8 cellular contexts compared by ENCODE assay signal in genomic region chr13:28659611-28659970, GRCh38. TPM values are rescaled to one million over a fixed set of nuclear protein-coding genes. Genes with fewer than 3 reads are reported as not detected.
A peak's percentile ranks its signal among the peaks of the same experiment; 100 is the strongest.
DNase-seq lines count a peak whose midpoint lies in the region; ATAC-seq, FAIRE-seq and TF ChIP-seq lines count a peak whose summit lies in the region.

No MANE protein-coding gene starts in this region.

- peak; percentile 42 for ATAC-seq in HG02938 (IDR thresholded peaks at IDR 0.05; ENCODE audit: unreplicated experiment)

- no peak overlapping the region for H2BK15ac ChIP-seq in neuronal stem cell (ENCODE audit: low read length)

- no peak overlapping the region for H3K18ac ChIP-seq in neuronal stem cell (ENCODE audit: low read length)

- H3K4me1 ChIP-seq in SJCRH30, result no peaks in the 10 kb centered on the region
- peaks cover 20% of the 10 kb centered on the region for H3K4me1 ChIP-seq in endothelial cell of umbilical vein (ENCODE audit: control insufficient read depth, extremely low read depth, insufficient read depth, low read length)
- peaks cover 2 to 4% of the 10 kb centered on the region in 2 donors for H3K4me1 ChIP-seq in neuronal stem cell (ENCODE audit: control insufficient read depth in 2 of 2, insufficient read depth in 1 of 2, low read depth in 1 of 2, low read length in 2 of 2)

- POLR2A ChIA-PET in endothelial cell of umbilical vein (lab: Charles Lee), result no interaction called here

- H3K9me1 ChIP-seq in endothelial cell of umbilical vein (replicated peaks; ENCODE audit: control insufficient read depth, extremely low read depth, insufficient read depth, low read length), result no peaks in the 10 kb centered on the region

- no peaks in the 10 kb centered on the region for H4K20me1 ChIP-seq in endothelial cell of umbilical vein (replicated peaks; ENCODE audit: control insufficient read depth, extremely low read depth, insufficient read depth, low read length)

- H3K4me2 ChIP-seq in endothelial cell of umbilical vein (ENCODE audit: insufficient read depth, low read length) (peak overlapping the region; percentile 99), neuronal stem cell (ENCODE audit: insufficient read depth, low read length, poor library complexity, severe bottlenecking) (peak overlapping the region; percentile 71)

- H3K23ac ChIP-seq in neuronal stem cell (ENCODE audit: low read depth, low read length, poor library complexity), result no peak overlapping the region

- no CpG with 5 or more reads among the region's 4 CpGs for WGBS in neuronal stem cell (ENCODE audit: extremely low coverage in 2 of 2, insufficient read length in 2 of 2, insufficient replicate concordance in 1 of 2), 2 donors

- H3K4me3 ChIP-seq in SJCRH30, result peak overlapping the region; percentile 94
- peak overlapping the region; percentile 90 to 96 (median 96) for H3K4me3 ChIP-seq in endothelial cell of umbilical vein (replicated peaks in 1 of 3; ENCODE audit: insufficient read depth in 1 of 3, low read depth in 1 of 3, low read length in 3 of 3)
- H3K4me3 ChIP-seq in neuronal stem cell (ENCODE audit: low read length in 2 of 2), result peak overlapping the region; percentile 79 to 100

- no peak overlapping the region for H2BK120ac ChIP-seq in neuronal stem cell (ENCODE audit: low read depth, low read length)

- H4K8ac ChIP-seq in neuronal stem cell (ENCODE audit: low read depth, low read length), result no peak overlapping the region

- H2BK5ac ChIP-seq in neuronal stem cell (ENCODE audit: low read length), result no peak overlapping the region

- no peak overlapping the region for H2BK12ac ChIP-seq in neuronal stem cell (ENCODE audit: low read length)

- H3K27ac ChIP-seq in SJCRH30, result peak overlapping the region; percentile 77
- H3K27ac ChIP-seq in endothelial cell of umbilical vein (ENCODE audit: insufficient read depth, low read depth, low read length), result peak overlapping the region; percentile 99
- H3K27ac ChIP-seq in neuronal stem cell (replicated peaks; ENCODE audit: low read length), result no peak overlapping the region

- no peak for TF ChIP-seq CTCF in endothelial cell of umbilical vein (IDR thresholded peaks at IDR 0.05; ENCODE audit: extremely low read depth in 1 of 2, insufficient read depth in 1 of 2, low read depth in 1 of 2, low read length in 2 of 2)

- peak overlapping the region; percentile 96 for H3K9ac ChIP-seq in endothelial cell of umbilical vein (replicated peaks; ENCODE audit: extremely low read depth, insufficient read depth, low read length)
- H3K9ac ChIP-seq in neuronal stem cell (ENCODE audit: low read depth, low read length, poor library complexity), result peak overlapping the region; percentile 97

- H3K9me3 ChIP-seq in SJCRH30 (replicated peaks) (no peaks in the 10 kb centered on the region), endothelial cell of umbilical vein (replicated peaks; ENCODE audit: control insufficient read depth, insufficient read depth, low read length) (no peaks in the 10 kb centered on the region), neuronal stem cell (replicated peaks in 1 of 2; ENCODE audit: control insufficient read depth in 2 of 2, insufficient read depth in 1 of 2, low read depth in 1 of 2, low read length in 2 of 2) (peaks cover 0 to 3% of the 10 kb centered on the region in 2 donors)

- H4K91ac ChIP-seq in neuronal stem cell (ENCODE audit: low read depth, low read length, poor library complexity), result no peak overlapping the region

- no peak overlapping the region for H2AK5ac ChIP-seq in neuronal stem cell (ENCODE audit: low read depth, low read length)

- H3K14ac ChIP-seq in neuronal stem cell (ENCODE audit: low read length), result no peak overlapping the region

- intact Hi-C loops in endothelial cell of umbilical vein (cut with micrococcal nuclease), result loop anchor here (1.0 to 5.0 kb wide), 7 partner anchors 85 to 522 kb away; partner anchors contain the start of gene FLT1

- DNase-seq in activated T-cell treated with anti-CD3 and anti-CD28 coated beads for 24 hours (ENCODE audit: low read depth) (peak; percentile 15), SJCRH30 (no peak), endothelial cell of umbilical vein (ENCODE audit: low read depth, low spot score) (peak; percentile 69), neuronal stem cell (ENCODE audit: low spot score) (no peak), DMS79 (lab: John Stamatoyannopoulos, UW) (no peak), GM12892 (ENCODE audit: insufficient read length) (no peak)
- no peak for DNase-seq in activated T-cell treated with anti-CD3 and anti-CD28 coated beads, Interleukin-2, amount 50 U/mL, for 1 hour

- dilution Hi-C loops in endothelial cell of umbilical vein (cut with MboI; ENCODE audit: extremely low pct_ligation_motif_present, low sequenced_read_pairs), result no loop called here

- H3K79me2 ChIP-seq in endothelial cell of umbilical vein (ENCODE audit: control insufficient read depth, insufficient read depth, low read length), result peaks cover 44% of the 10 kb centered on the region

- H3K36me3 ChIP-seq in SJCRH30, result peaks cover 25% of the 10 kb centered on the region
- peaks cover 0 to 10% of the 10 kb centered on the region in 2 experiments for H3K36me3 ChIP-seq in endothelial cell of umbilical vein (ENCODE audit: control insufficient read depth in 2 of 2, extremely low read depth in 1 of 2, insufficient read depth in 2 of 2, low read length in 2 of 2)
- peaks cover 5 to 44% of the 10 kb centered on the region in 2 donors for H3K36me3 ChIP-seq in neuronal stem cell (replicated peaks in 1 of 2; ENCODE audit: control insufficient read depth in 2 of 2, insufficient read depth in 2 of 2, low read length in 2 of 2)

- H3K4ac ChIP-seq in neuronal stem cell (ENCODE audit: low read length), result no peak overlapping the region

- H3K79me1 ChIP-seq in neuronal stem cell (ENCODE audit: low read depth, low read length), result peaks cover 9% of the 10 kb centered on the region

- CTCF ChIA-PET in endothelial cell of umbilical vein (lab: Charles Lee), result interaction anchor here (0.9 to 2.6 kb wide), 4 partner anchors 335 to 600 kb away, joined by 4 to 16 read pairs (median 8); no protein-coding TSS in a partner anchor

- BruUV-seq in endothelial cell of umbilical vein (replicated peaks; lab: Mats Ljungman, UMichigan), result no TSS peak

- H2AFZ ChIP-seq in endothelial cell of umbilical vein (ENCODE audit: low read depth, low read length) (peak overlapping the region; percentile 9), neuronal stem cell (ENCODE audit: low read length) (peak overlapping the region; percentile 95)

- H3K27me3 ChIP-seq in SJCRH30, result no peaks in the 10 kb centered on the region
- no peaks in the 10 kb centered on the region for H3K27me3 ChIP-seq in endothelial cell of umbilical vein (ENCODE audit: control insufficient read depth in 2 of 2, insufficient read depth in 2 of 2, low read length in 2 of 2)
- H3K27me3 ChIP-seq in neuronal stem cell (ENCODE audit: control insufficient read depth in 3 of 3, insufficient read depth in 3 of 3, low read depth in 1 of 3, low read length in 3 of 3), result no peaks in the 10 kb centered on the region

- TF ChIP-seq POLR2A in endothelial cell of umbilical vein (IDR thresholded peaks at IDR 0.05; ENCODE audit: low read depth, low read length) (no peak), GM12892 (IDR thresholded peaks at IDR 0.05; ENCODE audit: low read depth, low read length) (no peak)

- no peak for FAIRE-seq in endothelial cell of umbilical vein (lab: Jason Lieb, UNC)
- FAIRE-seq in GM12892 (lab: Jason Lieb, UNC), result no peak

TF ChIP-seq in endothelial cell of umbilical vein, 7 proteins besides CTCF, POLR2A, EP300 and RAD21:
- TF ChIP-seq GATA2 (IDR thresholded peaks at IDR 0.05; ENCODE audit: insufficient read depth, insufficient read length, low read depth, low read length) (no peak), FOS (IDR thresholded peaks at IDR 0.05; ENCODE audit: borderline replicate concordance, insufficient read depth, low read length) (peak; percentile 31)
TF ChIP-seq in endothelial cell of umbilical vein: peak in this region for 1.

RNA-seq across cellular contexts. Expression of gene POMP, which starts 0.7 kb away (rescaled TPM):
- 198 and 203 TPM in 2 replicates for total RNA-seq in SJCRH30 (2014; rRNA removed; shearing (Covaris generic))
- 88.9 and 105 TPM in 2 replicates for total RNA-seq in endothelial cell of umbilical vein
- 18.9 and 27.0 TPM in 2 replicates for polyA plus RNA-seq in endothelial cell of umbilical vein
- polyA plus RNA-seq in endothelial cell of umbilical vein (2011; cell fraction: cytosol; rRNA removed), result 35.9 and 43.4 TPM in 2 replicates
- 16.1 and 21.2 TPM in 2 replicates for polyA plus RNA-seq in endothelial cell of umbilical vein (2011; cell fraction: nucleus; rRNA removed)
- polyA plus RNA-seq in endothelial cell of umbilical vein (2012), result 147 and 198 TPM in 2 replicates
- 19.4 and 27.4 TPM in 2 replicates for polyA minus RNA-seq in endothelial cell of umbilical vein
- 18.1 TPM for polyA minus RNA-seq in endothelial cell of umbilical vein (2011; cell fraction: cytosol; rRNA and poly(A)+ RNA removed)
- polyA minus RNA-seq in endothelial cell of umbilical vein (2011; cell fraction: nucleus; rRNA and poly(A)+ RNA removed), result 9.2 and 15.1 TPM in 2 replicates
- 98.2 TPM for polyA plus RNA-seq in neuronal stem cell (2013, experiment 1 of 2)
- polyA plus RNA-seq in neuronal stem cell (2013, experiment 2 of 2), result 95.9 TPM
- polyA plus RNA-seq in GM12892 (2012; ENCODE audit: missing spikeins), result 173 TPM

RNA-seq across cellular contexts. Expression of gene SLC46A3, which starts 59.2 kb away (rescaled TPM):
- total RNA-seq in SJCRH30 (2014; rRNA removed; shearing (Covaris generic)), result 11.7 and 15.4 TPM in 2 replicates
- total RNA-seq in endothelial cell of umbilical vein, result 2.1 and 3.9 TPM in 2 replicates
- 1.2 and 2.0 TPM in 2 replicates for polyA plus RNA-seq in endothelial cell of umbilical vein
- 0.72 and 0.85 TPM in 2 replicates for polyA plus RNA-seq in endothelial cell of umbilical vein (2011; cell fraction: cytosol; rRNA removed)
- 4.2 and 9.2 TPM in 2 replicates for polyA plus RNA-seq in endothelial cell of umbilical vein (2011; cell fraction: nucleus; rRNA removed)
- polyA plus RNA-seq in endothelial cell of umbilical vein (2012), result 1.4 and 1.5 TPM in 2 replicates
- polyA minus RNA-seq in endothelial cell of umbilical vein, result 1.1 and 5.6 TPM in 2 replicates
- not detected for polyA minus RNA-seq in endothelial cell of umbilical vein (2011; cell fraction: cytosol; rRNA and poly(A)+ RNA removed)
- 11.0 and 15.7 TPM in 2 replicates for polyA minus RNA-seq in endothelial cell of umbilical vein (2011; cell fraction: nucleus; rRNA and poly(A)+ RNA removed)
- 0.20 TPM for polyA plus RNA-seq in neuronal stem cell (2013, experiment 1 of 2)
- polyA plus RNA-seq in neuronal stem cell (2013, experiment 2 of 2), result 0.28 TPM
- 5.2 TPM for polyA plus RNA-seq in GM12892 (2012; ENCODE audit: missing spikeins)

Comparison
In these comparisons a context has a peak if more than half of its experiments do, and no peak if none do; other contexts are left out.
1. DNase-seq: peak in activated T-cell treated with anti-CD3 and anti-CD28 coated beads for 24 hours (single experiment) and endothelial cell of umbilical vein (single experiment); none in activated T-cell treated with anti-CD3 and anti-CD28 coated beads, Interleukin-2, amount 50 U/mL, for 1 hour (single experiment), SJCRH30 (0 of 2), neuronal stem cell (single experiment), DMS79 (single experiment) and GM12892 (single experiment).
2. Peak in every context shown above with its lines, with median percentiles within 50 percentile points of each other: H3K4me3 ChIP-seq.